In genomic region chrX:50431623-50432022, GRCh38 we compare ENCODE assay signal across 1 cellular context.
A peak's percentile ranks its signal among the peaks of the same experiment; 100 is the strongest.
TF ChIP-seq lines count a peak whose summit lies in the region.

No MANE protein-coding gene starts in this region.

TF ChIP-seq in HepG2, 621 proteins besides CTCF, POLR2A, EP300 and RAD21 (continued from another document and continues in another):
- no peak for TF ChIP-seq ZMAT3 (CRISPR knock-in tag; conservative IDR thresholded peaks at IDR 0.05)
- TF ChIP-seq ZNF552 (CRISPR knock-in tag; IDR thresholded peaks at IDR 0.05; ENCODE audit: borderline replicate concordance), result no peak
- peak; percentile 23; the same call in 1 of the 2 replicates for TF ChIP-seq ZNF331 (CRISPR knock-in tag; IDR thresholded peaks at IDR 0.05)
- TF ChIP-seq SMAD3 (CRISPR knock-in tag; IDR thresholded peaks at IDR 0.05), result no peak
- TF ChIP-seq ZNF644 (CRISPR knock-in tag; IDR thresholded peaks at IDR 0.05; ENCODE audit: low read depth), result 0 out of 2 replicates have a peak, but pooled peaks have one; percentile 53
- no peak for TF ChIP-seq MZF1 (CRISPR knock-in tag; IDR thresholded peaks at IDR 0.05; ENCODE audit: borderline replicate concordance)
- TF ChIP-seq CCDC6 (CRISPR knock-in tag; IDR thresholded peaks at IDR 0.05), result no peak
- no peak for TF ChIP-seq REXO4 (CRISPR knock-in tag; IDR thresholded peaks at IDR 0.05; ENCODE audit: borderline replicate concordance)
- TF ChIP-seq ZNF230 (CRISPR knock-in tag; IDR thresholded peaks at IDR 0.05), result no peak
- TF ChIP-seq ZNF329 (CRISPR knock-in tag; IDR thresholded peaks at IDR 0.05; ENCODE audit: low read depth), result no peak
- TF ChIP-seq ZNF709 (CRISPR knock-in tag; IDR thresholded peaks at IDR 0.05), result no peak
- no peak for TF ChIP-seq RFX3 (CRISPR knock-in tag; IDR thresholded peaks at IDR 0.05)
- no peak for TF ChIP-seq AGO2 (optimal IDR thresholded peaks at IDR 0.05; ENCODE audit: low read depth, low read length)
- no peak for TF ChIP-seq ZNF337 (CRISPR knock-in tag; IDR thresholded peaks at IDR 0.05; ENCODE audit: borderline replicate concordance, low read depth)
- TF ChIP-seq ZNF780A (CRISPR knock-in tag; IDR thresholded peaks at IDR 0.05), result no peak
- peak; percentile 68; the same call in 1 of the 2 replicates for TF ChIP-seq PAXIP1 (CRISPR knock-in tag; conservative IDR thresholded peaks at IDR 0.05)
- no peak for TF ChIP-seq MTERF4 (CRISPR knock-in tag; IDR thresholded peaks at IDR 0.05)
- TF ChIP-seq ZNF672 (CRISPR knock-in tag; IDR thresholded peaks at IDR 0.05), result no peak
- no peak for TF ChIP-seq ZNF33A (CRISPR knock-in tag; IDR thresholded peaks at IDR 0.05; ENCODE audit: borderline replicate concordance)
- TF ChIP-seq, protein P1, sequence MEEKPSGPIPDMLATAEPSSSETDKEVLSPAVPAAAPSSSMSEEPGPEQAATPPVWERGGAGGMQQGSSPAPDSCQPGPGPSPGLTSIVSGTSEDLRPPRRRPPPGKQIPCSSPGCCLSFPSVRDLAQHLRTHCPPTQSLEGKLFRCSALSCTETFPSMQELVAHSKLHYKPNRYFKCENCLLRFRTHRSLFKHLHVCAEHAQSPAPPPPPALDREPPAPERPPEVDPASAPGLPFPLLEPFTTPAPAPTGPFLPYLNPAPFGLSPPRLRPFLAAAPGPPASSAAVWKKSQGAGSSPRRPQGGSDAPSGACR (CRISPR knock-in tag; IDR thresholded peaks at IDR 0.05), result no peak
- no peak for TF ChIP-seq ZNF484 (CRISPR knock-in tag; IDR thresholded peaks at IDR 0.05; ENCODE audit: borderline replicate concordance, low read depth)
- no peak for TF ChIP-seq CREBL2 (CRISPR knock-in tag; IDR thresholded peaks at IDR 0.05; ENCODE audit: borderline replicate concordance)
- TF ChIP-seq MATR3 (CRISPR knock-in tag; IDR thresholded peaks at IDR 0.05), result no peak
- TF ChIP-seq ZNF333 (CRISPR knock-in tag; IDR thresholded peaks at IDR 0.05; ENCODE audit: borderline replicate concordance), result no peak
- TF ChIP-seq ONECUT2 (CRISPR knock-in tag; IDR thresholded peaks at IDR 0.05), result no peak
- no peak for TF ChIP-seq SMAD9 (CRISPR knock-in tag; IDR thresholded peaks at IDR 0.05)
- TF ChIP-seq MAFK (conservative IDR thresholded peaks at IDR 0.05 in 1 of 2, IDR thresholded peaks at IDR 0.05 in 1 of 2; ENCODE audit: low read length in 2 of 2), result no peak
- TF ChIP-seq, protein P2, sequence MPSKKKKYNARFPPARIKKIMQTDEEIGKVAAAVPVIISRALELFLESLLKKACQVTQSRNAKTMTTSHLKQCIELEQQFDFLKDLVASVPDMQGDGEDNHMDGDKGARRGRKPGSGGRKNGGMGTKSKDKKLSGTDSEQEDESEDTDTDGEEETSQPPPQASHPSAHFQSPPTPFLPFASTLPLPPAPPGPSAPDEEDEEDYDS (CRISPR knock-in tag; IDR thresholded peaks at IDR 0.05), result no peak
- TF ChIP-seq CENPBD1 (CRISPR knock-in tag; IDR thresholded peaks at IDR 0.05; ENCODE audit: borderline replicate concordance, low read depth), result no peak
- TF ChIP-seq ZSCAN22 (CRISPR knock-in tag; IDR thresholded peaks at IDR 0.05), result no peak
- TF ChIP-seq MIER2 (CRISPR knock-in tag; IDR thresholded peaks at IDR 0.05), result no peak
- no peak; the same call in 1 of the 2 replicates for TF ChIP-seq ZKSCAN8 (CRISPR knock-in tag; IDR thresholded peaks at IDR 0.05; ENCODE audit: borderline replicate concordance)
- peak; percentile 60; the same call in 1 of the 2 replicates for TF ChIP-seq HDAC1 (CRISPR knock-in tag; IDR thresholded peaks at IDR 0.05)
- TF ChIP-seq NR2F6 (IDR thresholded peaks at IDR 0.05), result peak; percentile 81
- peak; percentile 63 for TF ChIP-seq NR2F6 (CRISPR knock-in tag; IDR thresholded peaks at IDR 0.05)
- TF ChIP-seq MAFG (CRISPR knock-in tag; IDR thresholded peaks at IDR 0.05), result no peak
- TF ChIP-seq KDM5A (IDR thresholded peaks at IDR 0.05; ENCODE audit: borderline replicate concordance, low read length), result no peak
- TF ChIP-seq JUNB (CRISPR knock-in tag; IDR thresholded peaks at IDR 0.05; ENCODE audit: borderline replicate concordance), result no peak
- TF ChIP-seq ZBTB20 (CRISPR knock-in tag; IDR thresholded peaks at IDR 0.05; ENCODE audit: borderline replicate concordance, low read depth), result no peak
- TF ChIP-seq ZBTB46 (CRISPR knock-in tag; IDR thresholded peaks at IDR 0.05; ENCODE audit: borderline replicate concordance), result no peak
- TF ChIP-seq ZNF777 (CRISPR knock-in tag; IDR thresholded peaks at IDR 0.05), result no peak
- peak; percentile 61 for TF ChIP-seq FOSL2 (CRISPR knock-in tag; IDR thresholded peaks at IDR 0.05)
- TF ChIP-seq RBAK (CRISPR knock-in tag; IDR thresholded peaks at IDR 0.05), result no peak
- TF ChIP-seq EZH2 (conservative IDR thresholded peaks at IDR 0.05; ENCODE audit: low read depth, low read length), result no peak
- TF ChIP-seq ISX (CRISPR knock-in tag; conservative IDR thresholded peaks at IDR 0.05), result no peak
- no peak for TF ChIP-seq PAF1 (CRISPR knock-in tag; IDR thresholded peaks at IDR 0.05)
- no peak for TF ChIP-seq RXRA (CRISPR knock-in tag; IDR thresholded peaks at IDR 0.05)
- no peak for TF ChIP-seq CHD2 (IDR thresholded peaks at IDR 0.05; ENCODE audit: low read depth, low read length)
- TF ChIP-seq GABPB1 (CRISPR knock-in tag; IDR thresholded peaks at IDR 0.05), result no peak
- TF ChIP-seq ZBTB7A (CRISPR knock-in tag; IDR thresholded peaks at IDR 0.05), result no peak
- no peak for TF ChIP-seq ZNF772 (CRISPR knock-in tag; IDR thresholded peaks at IDR 0.05)
- TF ChIP-seq ZNF607 (CRISPR knock-in tag; IDR thresholded peaks at IDR 0.05; ENCODE audit: borderline replicate concordance), result no peak
- TF ChIP-seq SAP130 (CRISPR knock-in tag; IDR thresholded peaks at IDR 0.05; ENCODE audit: low read depth), result peak; percentile 27; the same call in 1 of the 2 replicates
- no peak for TF ChIP-seq ZNF33B (CRISPR knock-in tag; IDR thresholded peaks at IDR 0.05)
- TF ChIP-seq TEF (CRISPR knock-in tag; IDR thresholded peaks at IDR 0.05), result no peak
- peak; percentile 61 for TF ChIP-seq SALL1 (CRISPR knock-in tag; IDR thresholded peaks at IDR 0.05)
- no peak for TF ChIP-seq ZNF24 (IDR thresholded peaks at IDR 0.05)
- TF ChIP-seq, protein P3, sequence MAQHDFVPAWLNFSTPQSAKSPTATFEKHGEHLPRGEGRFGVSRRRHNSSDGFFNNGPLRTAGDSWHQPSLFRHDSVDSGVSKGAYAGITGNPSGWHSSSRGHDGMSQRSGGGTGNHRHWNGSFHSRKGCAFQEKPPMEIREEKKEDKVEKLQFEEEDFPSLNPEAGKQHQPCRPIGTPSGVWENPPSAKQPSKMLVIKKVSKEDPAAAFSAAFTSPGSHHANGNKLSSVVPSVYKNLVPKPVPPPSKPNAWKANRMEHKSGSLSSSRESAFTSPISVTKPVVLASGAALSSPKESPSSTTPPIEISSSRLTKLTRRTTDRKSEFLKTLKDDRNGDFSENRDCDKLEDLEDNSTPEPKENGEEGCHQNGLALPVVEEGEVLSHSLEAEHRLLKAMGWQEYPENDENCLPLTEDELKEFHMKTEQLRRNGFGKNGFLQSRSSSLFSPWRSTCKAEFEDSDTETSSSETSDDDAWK (CRISPR knock-in tag; IDR thresholded peaks at IDR 0.05), result no peak
- no peak for TF ChIP-seq ZNF550 (CRISPR knock-in tag; IDR thresholded peaks at IDR 0.05; ENCODE audit: borderline replicate concordance)
- peak; percentile 48; the same call in 1 of the 2 replicates for TF ChIP-seq SOX5 (CRISPR knock-in tag; IDR thresholded peaks at IDR 0.05; ENCODE audit: borderline replicate concordance)
- no peak for TF ChIP-seq MYPOP (CRISPR knock-in tag; IDR thresholded peaks at IDR 0.05)
- TF ChIP-seq MEIS1 (CRISPR knock-in tag; IDR thresholded peaks at IDR 0.05; ENCODE audit: borderline replicate concordance), result no peak
- TF ChIP-seq BRCA1 (CRISPR knock-in tag; IDR thresholded peaks at IDR 0.05), result no peak
- no peak for TF ChIP-seq GATAD1 (CRISPR knock-in tag; IDR thresholded peaks at IDR 0.05)
- TF ChIP-seq ZNF549 (CRISPR knock-in tag; IDR thresholded peaks at IDR 0.05), result no peak
- TF ChIP-seq AHR (CRISPR knock-in tag; IDR thresholded peaks at IDR 0.05), result no peak
- TF ChIP-seq ZBTB3 (CRISPR knock-in tag; IDR thresholded peaks at IDR 0.05; ENCODE audit: borderline replicate concordance, low read depth), result no peak
- no peak for TF ChIP-seq THAP9 (CRISPR knock-in tag; IDR thresholded peaks at IDR 0.05; ENCODE audit: borderline replicate concordance)
